10 cellular contexts compared by ENCODE assay signal in the genomic region with DNA sequence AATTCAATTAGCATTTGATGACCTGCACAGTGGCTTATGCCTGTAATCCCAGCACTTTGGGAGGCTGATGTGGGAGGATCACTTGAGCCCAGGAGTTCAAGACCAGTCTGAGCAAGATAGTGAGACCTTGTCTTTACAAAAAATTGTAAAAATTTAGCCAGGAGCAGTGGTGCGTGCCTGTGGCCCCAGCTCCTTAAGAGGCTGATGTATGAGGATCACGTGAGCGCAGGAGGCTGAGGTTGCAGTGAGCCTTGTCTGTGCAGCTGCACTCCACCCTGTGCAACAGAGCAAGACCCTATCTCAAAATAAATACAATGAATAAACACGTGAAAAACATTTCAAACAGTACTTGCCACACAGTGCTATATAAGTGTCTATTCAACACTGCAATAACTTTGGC. TPM values are rescaled to one million over a fixed set of nuclear protein-coding genes. Genes with fewer than 3 reads are reported as not detected.
DNase-seq lines count a peak whose midpoint lies in the region; ATAC-seq and TF ChIP-seq lines count a peak whose summit lies in the region.
"Had no signal": no experiment of that assay in that cellular context is flagged by ENCODE, and none has a peak within 500 bp of the region (broad histone marks: within the 10 kb centered on the region; RNA-seq: fewer than 3 reads in every experiment).

No MANE protein-coding gene starts in this region.

- H3K9me3 ChIP-seq in fibroblast of lung (ENCODE audit: control insufficient read depth, insufficient read depth, low read depth, low read length) (no peaks in the 10 kb centered on the region), WERI-Rb-1 (ENCODE audit: severe bottlenecking) (no peaks in the 10 kb centered on the region)
- H3K9me3 ChIP-seq: gastrocnemius medialis had no signal

- peaks cover 11% of the 10 kb centered on the region for H3K4me1 ChIP-seq in fibroblast of lung (ENCODE audit: control insufficient read depth, extremely low read depth, insufficient read depth, low read length)

- no peaks in the 10 kb centered on the region for H4K20me1 ChIP-seq in fibroblast of lung (ENCODE audit: control insufficient read depth, extremely low read depth, insufficient read depth, low read length)

- H3K4me3 ChIP-seq in GM06990 (replicated peaks; ENCODE audit: low read depth, low read length) (no peak overlapping the region), fibroblast of lung (replicated peaks in 1 of 4; ENCODE audit: control extremely low read depth in 1 of 4, insufficient read depth in 1 of 4, low read depth in 3 of 4, low read length in 4 of 4) (no peak overlapping the region), WERI-Rb-1 (ENCODE audit: low read depth, low read length) (no peak overlapping the region)

- no peak overlapping the region for H2AFZ ChIP-seq in fibroblast of lung (ENCODE audit: low read length)

- ATAC-seq in GM21390 (IDR thresholded peaks at IDR 0.05; ENCODE audit: unreplicated experiment) (peak; percentile 44), HG03175 (IDR thresholded peaks at IDR 0.05; ENCODE audit: unreplicated experiment) (peak; percentile 58)
- ATAC-seq: gastrocnemius medialis had no signal

- DNase-seq in GM06990 (ENCODE audit: extremely low read depth, insufficient read length) (peak; percentile 71), fibroblast of lung (ENCODE audit: low read depth in 2 of 2) (no peak), NCI-H446 (lab: John Stamatoyannopoulos, UW) (no peak), NCI-H1436 (lab: John Stamatoyannopoulos, UW) (no peak), NCI-H2107 treated with DMSO at 0.1 percent for 48 hours (lab: John Stamatoyannopoulos, UW; ENCODE audit: unreplicated experiment) (no peak), WERI-Rb-1 (no peak)
- DNase-seq: activated CD4-positive, alpha-beta memory T cell treated with anti-CD3 and anti-CD28 coated beads for 36 hours; gastrocnemius medialis had no signal

- H3K9ac ChIP-seq in fibroblast of lung (ENCODE audit: insufficient read depth, low read length), result no peak overlapping the region

- no peaks in the 10 kb centered on the region for H3K36me3 ChIP-seq in GM06990 (ENCODE audit: control insufficient read depth, insufficient read depth, low read length)
- no peaks in the 10 kb centered on the region for H3K36me3 ChIP-seq in fibroblast of lung (ENCODE audit: control insufficient read depth, insufficient read depth, low read length)
- H3K36me3 ChIP-seq in WERI-Rb-1, result no peaks in the 10 kb centered on the region
- H3K36me3 ChIP-seq: gastrocnemius medialis had no signal

- peaks cover 43% of the 10 kb centered on the region for H3K79me2 ChIP-seq in fibroblast of lung (ENCODE audit: control insufficient read depth, insufficient read depth, low read length)

- no peak overlapping the region for H3K27ac ChIP-seq in fibroblast of lung (ENCODE audit: insufficient read depth, low read length)
- H3K27ac ChIP-seq in WERI-Rb-1, result no peak overlapping the region

- H3K27me3 ChIP-seq in GM06990 (replicated peaks; ENCODE audit: control insufficient read depth, insufficient read depth, low read length), result peaks cover 2% of the 10 kb centered on the region
- H3K27me3 ChIP-seq in fibroblast of lung (ENCODE audit: control insufficient read depth, insufficient read depth, low read length), result no peaks in the 10 kb centered on the region
- H3K27me3 ChIP-seq in WERI-Rb-1 (ENCODE audit: insufficient read depth, low read depth, severe bottlenecking), result no peaks in the 10 kb centered on the region
- H3K27me3 ChIP-seq: gastrocnemius medialis had no signal

- TF ChIP-seq CTCF in GM06990 (IDR thresholded peaks at IDR 0.05; ENCODE audit: insufficient read depth, low read length, poor library complexity, severe bottlenecking) (no peak), fibroblast of lung (conservative IDR thresholded peaks at IDR 0.05 in 1 of 2, IDR thresholded peaks at IDR 0.05 in 1 of 2; ENCODE audit: low read depth in 1 of 2, low read length in 2 of 2) (no peak), WERI-Rb-1 (IDR thresholded peaks at IDR 0.05; ENCODE audit: low read depth, low read length) (no peak)

- H3K4me2 ChIP-seq in fibroblast of lung (ENCODE audit: extremely low read depth, insufficient read depth, low read length), result peak overlapping the region; percentile 45

RNA-seq across cellular contexts. Expression of gene ABCA1, which starts 4.2 kb away (rescaled TPM):
- 60.4 and 75.2 TPM in 2 replicates for total RNA-seq in fibroblast of lung
- polyA plus RNA-seq in fibroblast of lung, result 11.5 and 22.4 TPM in 2 replicates
- polyA plus RNA-seq in fibroblast of lung (2012), result 7.2 and 12.3 TPM in 2 replicates
- 143 and 175 TPM in 2 replicates for polyA minus RNA-seq in fibroblast of lung (ENCODE audit: low replicate concordance)
